ENCODE assay signal across 9 cellular contexts in genomic region chr6:87182321-87182720, GRCh38. TPM values are rescaled to one million over a fixed set of nuclear protein-coding genes. Genes with fewer than 3 reads are reported as not detected.
DNase-seq lines count a peak whose midpoint lies in the region; ATAC-seq and TF ChIP-seq lines count a peak whose summit lies in the region.
"Had no signal": no experiment of that assay in that cellular context is flagged by ENCODE, and none has a peak within 500 bp of the region (broad histone marks: within the 10 kb centered on the region; RNA-seq: fewer than 3 reads in every experiment).

No MANE protein-coding gene starts in this region.

- intact Hi-C loops in PC-9 (cut with micrococcal nuclease; ENCODE audit: unreplicated experiment): no loop called here

- peaks cover 51% of the 10 kb centered on the region for H3K79me2 ChIP-seq in PC-9 (ENCODE audit: low read depth)

- TF ChIP-seq CTCF in GM12865 (IDR thresholded peaks at IDR 0.05; ENCODE audit: insufficient read depth, low read depth, low read length, missing control alignments) (no peak), PC-9 (conservative IDR thresholded peaks at IDR 0.05) (no peak), endothelial cell (IDR thresholded peaks at IDR 0.05; ENCODE audit: unreplicated experiment) (no peak)

- ATAC-seq in GM18909 (IDR thresholded peaks at IDR 0.05; ENCODE audit: poor library complexity, unreplicated experiment) (peak; percentile 74), HG02763 (IDR thresholded peaks at IDR 0.05; ENCODE audit: unreplicated experiment) (peak; percentile 82)

- H3K4me1 ChIP-seq in PC-9 (replicated peaks; ENCODE audit: insufficient read depth): no peaks in the 10 kb centered on the region

- H3K27me3 Mint-ChIP-seq in IgD-negative memory B cell (no peaks in the 10 kb centered on the region), endothelial cell (ENCODE audit: unreplicated experiment) (no peaks in the 10 kb centered on the region)

- H3K36me3 Mint-ChIP-seq in IgD-negative memory B cell (peaks cover 5% of the 10 kb centered on the region), endothelial cell (ENCODE audit: low read depth, unreplicated experiment) (no peaks in the 10 kb centered on the region)

- peaks cover 50 to 56% (median 52%) of the 10 kb centered on the region in 3 donors for H3K4me1 Mint-ChIP-seq in IgD-negative memory B cell
- H3K4me1 Mint-ChIP-seq in endothelial cell (ENCODE audit: unreplicated experiment): no peaks in the 10 kb centered on the region

- no TSS peak for BruUV-seq in PC-9 (replicated peaks; lab: Mats Ljungman, UMichigan)

- H3K9me3 Mint-ChIP-seq in IgD-negative memory B cell: no peaks in the 10 kb centered on the region
- H3K9me3 Mint-ChIP-seq in endothelial cell (ENCODE audit: unreplicated experiment): no peaks in the 10 kb centered on the region

- no peak overlapping the region for H3K27ac ChIP-seq in PC-9

- H3K4me2 ChIP-seq in PC-9: no peak overlapping the region

- POLR2A ChIA-PET in PC-9 (lab: Charles Lee; ENCODE audit: unreplicated experiment): no interaction called here

- H2AFZ ChIP-seq in PC-9: no peak overlapping the region

- no peaks in the 10 kb centered on the region for H3F3A ChIP-seq in PC-9 (ENCODE audit: insufficient read depth, low read depth)

- H3K9me2 ChIP-seq in PC-9 (ENCODE audit: insufficient read depth): no peaks in the 10 kb centered on the region

- H3K27me3 ChIP-seq in PC-9 (ENCODE audit: insufficient read depth, low read depth): no peaks in the 10 kb centered on the region

- peak overlapping the region in 3 of 4 donors; percentile 0 to 70 (median 30) for H3K4me3 Mint-ChIP-seq in IgD-negative memory B cell
- H3K4me3 Mint-ChIP-seq in endothelial cell (ENCODE audit: unreplicated experiment): no peak overlapping the region

- H3K9me3 ChIP-seq in PC-9 (ENCODE audit: insufficient read depth, low read depth): no peaks in the 10 kb centered on the region

- peak overlapping the region; percentile 14 to 81 (median 79) for H3K27ac Mint-ChIP-seq in IgD-negative memory B cell
- no peak overlapping the region for H3K27ac Mint-ChIP-seq in endothelial cell (ENCODE audit: unreplicated experiment)

- H3K36me3 ChIP-seq in PC-9 (ENCODE audit: low read depth): no peaks in the 10 kb centered on the region

- H3K4me3 ChIP-seq in GM12865 (ENCODE audit: low read depth, low read length) (no peak overlapping the region), PC-9 (no peak overlapping the region)

- CTCF ChIA-PET in PC-9 (lab: Charles Lee): no interaction called here

- peaks cover 13% of the 10 kb centered on the region for H4K20me1 ChIP-seq in PC-9 (ENCODE audit: insufficient read depth)

- DNase-seq in GM12865 (ENCODE audit: low read depth) (peak; percentile 67), DMS53 (lab: John Stamatoyannopoulos, UW) (no peak), PC-9 (no peak), NCI-H446 treated with DMSO at 0.1 percent for 48 hours (lab: John Stamatoyannopoulos, UW) (no peak), endothelial cell (ENCODE audit: low spot score) (no peak)
- DNase-seq: NCI-H1436 had no signal

RNA-seq across cellular contexts. Expression of gene ZNF292, which starts 27.0 kb away (rescaled TPM):
- polyA plus RNA-seq in IgD-negative memory B cell: 37.2 TPM
- total RNA-seq in PC-9 (2021) (29.2 and 34.1 TPM in 2 replicates), endothelial cell (ENCODE audit: unreplicated experiment) (40.9 TPM)
